Comparison of ENCODE assay signal across 7 cellular contexts in genomic region chr1:202629257-202629811, GRCh38.
DNase-seq lines count a peak whose midpoint lies in the region; ATAC-seq lines count a peak whose summit lies in the region.
"Not testable (repeated sequence)": the region's sequence is repeated elsewhere in the genome, so short reads cannot be mapped to it uniquely, and the experiment has no call there.

No MANE protein-coding gene starts in this region.

- not testable (repeated sequence) for H3K27ac Mint-ChIP-seq in T-helper 17 cell
- H3K27ac Mint-ChIP-seq in naive B cell: peak overlapping the region; percentile 1 to 73 (median 38)

- H3K27me3 Mint-ChIP-seq in T-helper 17 cell (peaks cover 20% of the 10 kb centered on the region), naive B cell (peaks cover 21 to 41% (median 29%) of the 10 kb centered on the region in 3 donors)

- not testable (repeated sequence) for H3K36me3 Mint-ChIP-seq in T-helper 17 cell (ENCODE audit: low read depth); naive B cell

- DNase-seq in Jurkat, Clone E6-1 (ENCODE audit: low read depth, low spot score): peak; percentile 63
- DNase-seq in T-helper 17 cell: not testable (repeated sequence)
- peak; percentile 4 for DNase-seq in activated naive CD4-positive, alpha-beta T cell treated with Interleukin-2 at 50 U/mL for 16 hours
- DNase-seq in naive B cell: peak; percentile 66

- not testable (repeated sequence) for H3K9me3 ChIP-seq in T-helper 17 cell (ENCODE audit: control insufficient read depth, low read length, poor library complexity, severe bottlenecking)

- peak; percentile 89 for ATAC-seq in GM18867 (IDR thresholded peaks at IDR 0.05; ENCODE audit: unreplicated experiment)
- peak; percentile 54 for ATAC-seq in GM21515 (IDR thresholded peaks at IDR 0.05; ENCODE audit: unreplicated experiment)
- ATAC-seq in HG03060 (IDR thresholded peaks at IDR 0.05; ENCODE audit: low read depth, unreplicated experiment): peak; percentile 67
- ATAC-seq in T-helper 17 cell: peak; percentile 96
- peak; percentile 84 to 85 for ATAC-seq in naive B cell (ENCODE audit: low read depth in 2 of 2)

- H3K4me3 Mint-ChIP-seq in T-helper 17 cell: peak overlapping the region; percentile 76
- peak overlapping the region; percentile 1 to 83 (median 66) for H3K4me3 Mint-ChIP-seq in naive B cell

- H3K4me1 Mint-ChIP-seq in T-helper 17 cell (peaks cover 39% of the 10 kb centered on the region), naive B cell (peaks cover 51 to 68% (median 61%) of the 10 kb centered on the region in 3 donors)

- not testable (repeated sequence) for H3K4me3 ChIP-seq in Jurkat, Clone E6-1 (ENCODE audit: low read length)

- not testable (repeated sequence) for H3K9me3 Mint-ChIP-seq in naive B cell
